In the genomic region with DNA sequence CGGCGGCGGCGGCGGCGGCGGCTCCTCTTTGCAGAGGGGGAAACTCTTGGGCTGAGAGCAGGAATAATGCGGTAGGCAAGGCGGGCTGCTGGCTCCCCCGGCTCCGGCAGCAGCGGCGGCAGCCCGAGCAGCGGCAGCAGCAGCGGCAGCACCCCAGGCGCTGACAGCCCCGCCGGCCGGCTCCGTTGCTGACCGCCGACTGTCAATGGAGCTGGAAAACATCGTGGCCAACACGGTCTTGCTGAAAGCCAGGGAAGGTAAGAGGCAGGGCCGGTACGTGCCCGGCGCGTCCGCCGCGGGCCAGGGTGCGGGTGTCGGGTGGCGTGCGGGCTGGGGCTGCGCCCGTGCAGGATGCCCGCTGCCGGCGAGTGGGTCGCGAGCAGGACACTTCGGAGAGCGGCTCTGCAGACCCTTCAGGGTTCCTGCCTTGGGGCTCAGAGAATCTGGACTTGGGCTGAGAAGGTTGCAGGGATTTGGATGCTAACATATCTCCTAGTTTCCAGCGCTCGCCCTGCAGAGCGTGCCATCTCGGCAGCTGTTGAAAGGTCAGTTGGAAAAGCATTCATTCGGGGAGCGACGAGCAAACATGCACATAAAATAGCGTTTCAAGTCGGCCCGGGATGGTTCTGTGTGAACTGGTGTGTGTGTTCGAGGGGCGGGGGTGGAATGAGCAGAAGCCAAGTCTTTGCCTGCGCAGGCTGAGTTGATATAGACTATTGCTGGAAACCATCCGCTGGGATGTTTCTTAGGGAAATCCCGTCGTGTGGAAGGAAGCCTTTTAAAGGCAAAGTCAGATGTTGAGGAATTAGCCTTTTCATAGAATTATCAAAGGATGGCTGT, we compare ENCODE assay signal across 8 cellular contexts. TPM values are rescaled to one million over a fixed set of nuclear protein-coding genes. Genes with fewer than 3 reads are reported as not detected.
A peak's percentile ranks its signal among the peaks of the same experiment; 100 is the strongest.
DNase-seq lines count a peak whose midpoint lies in the region; ATAC-seq, FAIRE-seq and TF ChIP-seq lines count a peak whose summit lies in the region.

No MANE protein-coding gene starts in this region.

- ATAC-seq in GM18498 (IDR thresholded peaks at IDR 0.05; ENCODE audit: unreplicated experiment) (peak; percentile 13), HG02870 (IDR thresholded peaks at IDR 0.05; ENCODE audit: unreplicated experiment) (peak; percentile 5)

- H3K9ac ChIP-seq in OCI-LY3 (ENCODE audit: low read length) = peak overlapping the region; percentile 34
- no peak overlapping the region for H3K9ac ChIP-seq in neural progenitor cell

- H3K4me3 Mint-ChIP-seq in activated naive CD4-positive, alpha-beta T cell treated with anti-CD3 and anti-CD28 coated beads, Interleukin-2, amount 50 U/mL, for 24 hours = peak overlapping the region; percentile 98
- peak overlapping the region; percentile 96 for H3K4me3 Mint-ChIP-seq in neural progenitor cell

- no peaks in the 10 kb centered on the region for H3K27me3 ChIP-seq in OCI-LY3 (ENCODE audit: low read depth, low read length)
- H3K27me3 ChIP-seq in neural progenitor cell = peaks cover 17% of the 10 kb centered on the region

- peak overlapping the region; percentile 89 for H3K4me3 ChIP-seq in OCI-LY3 (ENCODE audit: low read length)
- peak overlapping the region; percentile 74 for H3K4me3 ChIP-seq in neural progenitor cell

- H3K4me1 ChIP-seq in OCI-LY3 (ENCODE audit: low read length) = peaks cover 25% of the 10 kb centered on the region
- peaks cover 43% of the 10 kb centered on the region for H3K4me1 ChIP-seq in neural progenitor cell

- H3K4me2 ChIP-seq in OCI-LY3 (ENCODE audit: low read length) = peak overlapping the region; percentile 99
- H3K4me2 ChIP-seq in neural progenitor cell = peak overlapping the region; percentile 91

- H3K9me3 Mint-ChIP-seq in activated naive CD4-positive, alpha-beta T cell treated with anti-CD3 and anti-CD28 coated beads, Interleukin-2, amount 50 U/mL, for 24 hours = no peaks in the 10 kb centered on the region
- no peaks in the 10 kb centered on the region for H3K9me3 Mint-ChIP-seq in neural progenitor cell

- peaks cover 2% of the 10 kb centered on the region for H3K36me3 Mint-ChIP-seq in activated naive CD4-positive, alpha-beta T cell treated with anti-CD3 and anti-CD28 coated beads, Interleukin-2, amount 50 U/mL, for 24 hours
- H3K36me3 Mint-ChIP-seq in neural progenitor cell = no peaks in the 10 kb centered on the region

- H4K20me1 ChIP-seq in OCI-LY3 (ENCODE audit: insufficient read depth, low read length) (no peaks in the 10 kb centered on the region), neural progenitor cell (ENCODE audit: low read depth) (no peaks in the 10 kb centered on the region)

- H2AFZ ChIP-seq in OCI-LY3 (ENCODE audit: low read depth, low read length) = peak overlapping the region; percentile 29; the same call in 1 of the 2 replicates
- peak overlapping the region; percentile 51 for H2AFZ ChIP-seq in neural progenitor cell (replicated peaks)

- H3K9me3 ChIP-seq in OCI-LY3 (ENCODE audit: insufficient read depth, low read length) (no peaks in the 10 kb centered on the region), neural progenitor cell (ENCODE audit: low read depth) (no peaks in the 10 kb centered on the region)

- peaks cover 24% of the 10 kb centered on the region for H3F3A ChIP-seq in neural progenitor cell (ENCODE audit: low read depth)

- peak overlapping the region; percentile 98 for H3K27ac Mint-ChIP-seq in activated naive CD4-positive, alpha-beta T cell treated with anti-CD3 and anti-CD28 coated beads, Interleukin-2, amount 50 U/mL, for 24 hours
- H3K27ac Mint-ChIP-seq in neural progenitor cell = peak overlapping the region; percentile 23

- peak; percentile 20 for DNase-seq in germinal center (ENCODE audit: low spot score)
- DNase-seq in neural progenitor cell (ENCODE audit: low spot score) = peak; percentile 56
- no peak for DNase-seq in urothelium cell line (ENCODE audit: low spot score)
- no peak for DNase-seq in GM12892 (ENCODE audit: insufficient read length)

- FAIRE-seq in urothelium cell line (lab: Jason Lieb, UNC) (peak; percentile 9), GM12892 (lab: Jason Lieb, UNC) (no peak)

- no peak overlapping the region for H3K27ac ChIP-seq in OCI-LY3 (ENCODE audit: low read length)
- no peak overlapping the region for H3K27ac ChIP-seq in neural progenitor cell

- H3K79me2 ChIP-seq in OCI-LY3 (ENCODE audit: low read length) (no peaks in the 10 kb centered on the region), neural progenitor cell (ENCODE audit: low read depth) (peaks cover 3% of the 10 kb centered on the region)

- H3K27me3 Mint-ChIP-seq in activated naive CD4-positive, alpha-beta T cell treated with anti-CD3 and anti-CD28 coated beads, Interleukin-2, amount 50 U/mL, for 24 hours = no peaks in the 10 kb centered on the region
- H3K27me3 Mint-ChIP-seq in neural progenitor cell (ENCODE audit: insufficient read depth, low read depth) = peaks cover 8% of the 10 kb centered on the region

- H3K36me3 ChIP-seq in OCI-LY3 (replicated peaks; ENCODE audit: low read depth, low read length) (no peaks in the 10 kb centered on the region), neural progenitor cell (no peaks in the 10 kb centered on the region)

- H3K4me1 Mint-ChIP-seq in activated naive CD4-positive, alpha-beta T cell treated with anti-CD3 and anti-CD28 coated beads, Interleukin-2, amount 50 U/mL, for 24 hours = peaks cover 56% of the 10 kb centered on the region
- peaks cover 71% of the 10 kb centered on the region for H3K4me1 Mint-ChIP-seq in neural progenitor cell

- TF ChIP-seq CTCF in OCI-LY3 (IDR thresholded peaks at IDR 0.05; ENCODE audit: low read depth, low read length) (no peak), neural progenitor cell (IDR thresholded peaks at IDR 0.05) (no peak)

- TF ChIP-seq POLR2A in GM12892 (IDR thresholded peaks at IDR 0.05; ENCODE audit: low read depth, low read length) = no peak

RNA-seq across cellular contexts. Expression of gene GRK5, which starts 0.6 kb away (rescaled TPM):
- total RNA-seq in neural progenitor cell (ENCODE audit: low replicate concordance) = 4.3 and 6.2 TPM in 2 replicates
- polyA plus RNA-seq in GM12892 (2012; ENCODE audit: missing spikeins) = 13.0 TPM

RNA-seq across cellular contexts. Expression of gene PRDX3, which starts 29.3 kb away (rescaled TPM):
- 338 and 405 TPM in 2 replicates for total RNA-seq in neural progenitor cell (ENCODE audit: low replicate concordance)
- 290 TPM for polyA plus RNA-seq in GM12892 (2012; ENCODE audit: missing spikeins)

RNA-seq across cellular contexts. Expression of gene SFXN4, which starts 42.4 kb away (rescaled TPM):
- total RNA-seq in neural progenitor cell (ENCODE audit: low replicate concordance) = 13.2 and 16.7 TPM in 2 replicates
- 40.4 TPM for polyA plus RNA-seq in GM12892 (2012; ENCODE audit: missing spikeins)

Comparison
In these comparisons a context has a peak if more than half of its experiments do, and no peak if none do; other contexts are left out.
1. DNase-seq: peak in germinal center (single experiment) and neural progenitor cell (single experiment); none in urothelium cell line (single experiment) and GM12892 (single experiment).